In genomic region chr2:161241894-161242293, GRCh38 we compare ENCODE assay signal across 28 cellular contexts.
DNase-seq lines count a peak whose midpoint lies in the region; ATAC-seq and TF ChIP-seq lines count a peak whose summit lies in the region.
"Had no signal": no experiment of that assay in that cellular context is flagged by ENCODE, and none has a peak within 500 bp of the region (broad histone marks: within the 10 kb centered on the region; RNA-seq: fewer than 3 reads in every experiment).

No MANE protein-coding gene starts in this region.

- no peaks in the 10 kb centered on the region; the same call in 1 of the 2 replicates for H3K36me3 ChIP-seq in OCI-LY7 (ENCODE audit: insufficient read depth, low read length)
- H3K36me3 ChIP-seq: gastroesophageal sphincter, HAP-1, Peyer's patch, transverse colon had no signal

- CTCF ChIA-PET in OCI-LY7 (lab: Charles Lee; ENCODE audit: unreplicated experiment), result no interaction called here

- H3K9me3 Mint-ChIP-seq in natural killer cell treated with Interleukin-12 subunit alpha and Interleukin-12 subunit beta and Interleukin-15 and Interleukin-18, amount 100 ng/mL, for 72 hours, result no peaks in the 10 kb centered on the region
- H3K9me3 Mint-ChIP-seq in natural killer cell, result no peaks in the 10 kb centered on the region
- no peaks in the 10 kb centered on the region for H3K9me3 Mint-ChIP-seq in memory B cell
- H3K9me3 Mint-ChIP-seq: activated CD4-positive, alpha-beta memory T cell treated with anti-CD3 and anti-CD28 coated beads for 36 hours; naive B cell; WTC11 had no signal

- no TSS peak for BruUV-seq in OCI-LY7 (replicated peaks; lab: Mats Ljungman, UMichigan)

- TF ChIP-seq CTCF in natural killer cell (IDR thresholded peaks at IDR 0.05) (no peak), OCI-LY7 (conservative IDR thresholded peaks at IDR 0.05; ENCODE audit: low read length) (no peak)

- H3K4me2 ChIP-seq in OCI-LY7 (ENCODE audit: low read length), result 0 out of 2 replicates have a peak overlapping the region, but pooled peaks have one; percentile 2
- H3K4me2 ChIP-seq: BLaER1, smooth muscle cell had no signal

- H4K20me1 ChIP-seq in OCI-LY7 (ENCODE audit: insufficient read depth, low read length), result no peaks in the 10 kb centered on the region

- peak overlapping the region; percentile 25; the same call in 1 of the 2 replicates for H2AFZ ChIP-seq in OCI-LY7 (ENCODE audit: low read length)

- peaks cover 41 to 68% of the 10 kb centered on the region in 2 donors for H3K4me1 Mint-ChIP-seq in natural killer cell treated with Interleukin-12 subunit alpha and Interleukin-12 subunit beta and Interleukin-15 and Interleukin-18, amount 100 ng/mL, for 72 hours (ENCODE audit: low read depth in 2 of 2)
- H3K4me1 Mint-ChIP-seq in natural killer cell, result peaks cover 39 to 46% of the 10 kb centered on the region in 2 donors
- H3K4me1 Mint-ChIP-seq in memory B cell, result peaks cover 40% of the 10 kb centered on the region

- H3K4me3 ChIP-seq in OCI-LY7 (ENCODE audit: low read depth, low read length, poor library complexity, severe bottlenecking), result no peak overlapping the region
- H3K4me3 ChIP-seq: BLaER1, body of pancreas, dorsolateral prefrontal cortex, gastroesophageal sphincter, HAP-1, Peyer's patch, smooth muscle cell, transverse colon had no signal

- POLR2A ChIA-PET in OCI-LY7 (lab: Charles Lee), result interaction anchor here (0.6 to 6.5 kb wide), 8 partner anchors 10 to 103 kb away, joined by 3 to 76 read pairs (median 4); no protein-coding TSS in a partner anchor

- H3K36me3 Mint-ChIP-seq in natural killer cell treated with Interleukin-12 subunit alpha and Interleukin-12 subunit beta and Interleukin-15 and Interleukin-18, amount 100 ng/mL, for 72 hours, result peaks cover 3% of the 10 kb centered on the region
- H3K36me3 Mint-ChIP-seq in natural killer cell, result no peaks in the 10 kb centered on the region
- no peaks in the 10 kb centered on the region for H3K36me3 Mint-ChIP-seq in memory B cell
- H3K36me3 Mint-ChIP-seq: naive B cell, WTC11 had no signal

- H3K9me2 ChIP-seq in OCI-LY7 (ENCODE audit: insufficient read depth, low read length), result no peaks in the 10 kb centered on the region

- ATAC-seq in natural killer cell treated with Interleukin-12 subunit alpha and Interleukin-12 subunit beta and Interleukin-15 and Interleukin-18, amount 100 ng/mL, for 72 hours, result no peak
- ATAC-seq in natural killer cell (no peak), memory B cell (ENCODE audit: low read depth) (no peak), GM19328 (IDR thresholded peaks at IDR 0.05; ENCODE audit: unreplicated experiment) (no peak), HG03342 (IDR thresholded peaks at IDR 0.05; ENCODE audit: unreplicated experiment) (no peak)
- ATAC-seq: body of pancreas, gastroesophageal sphincter, left lobe of liver, WTC11 had no signal

- H3K27me3 Mint-ChIP-seq in natural killer cell treated with Interleukin-12 subunit alpha and Interleukin-12 subunit beta and Interleukin-15 and Interleukin-18, amount 100 ng/mL, for 72 hours, result no peaks in the 10 kb centered on the region
- H3K27me3 Mint-ChIP-seq in natural killer cell (ENCODE audit: low read depth in 2 of 2), result peaks cover 0 to 7% of the 10 kb centered on the region in 2 donors
- H3K27me3 Mint-ChIP-seq in memory B cell, result no peaks in the 10 kb centered on the region
- H3K27me3 Mint-ChIP-seq: activated CD4-positive, alpha-beta memory T cell treated with anti-CD3 and anti-CD28 coated beads for 36 hours had no signal

- intact Hi-C loops in natural killer cell (cut with micrococcal nuclease) (no loop called here), OCI-LY7 (cut with micrococcal nuclease; ENCODE audit: unreplicated experiment) (loop anchor here (10.0 kb wide), 1 partner anchor 837 kb away; no protein-coding TSS in a partner anchor)

- peak overlapping the region; percentile 85 to 91 for H3K27ac Mint-ChIP-seq in natural killer cell treated with Interleukin-12 subunit alpha and Interleukin-12 subunit beta and Interleukin-15 and Interleukin-18, amount 100 ng/mL, for 72 hours
- no peak overlapping the region for H3K27ac Mint-ChIP-seq in natural killer cell
- H3K27ac Mint-ChIP-seq in memory B cell, result peak overlapping the region; percentile 93
- H3K27ac Mint-ChIP-seq: WTC11 had no signal

- no peaks in the 10 kb centered on the region for H3K9me3 ChIP-seq in OCI-LY7 (ENCODE audit: low read length)
- H3K9me3 ChIP-seq: body of pancreas, gastroesophageal sphincter, HAP-1, Peyer's patch, transverse colon had no signal

- no peak for DNase-seq in natural killer cell treated with Interleukin-12 subunit alpha and Interleukin-12 subunit beta and Interleukin-15 and Interleukin-18, amount 100 ng/mL, for 72 hours (ENCODE audit: low spot score)
- no peak for DNase-seq in natural killer cell
- DNase-seq in OCI-LY7 (ENCODE audit: low spot score), result no peak
- no peak for DNase-seq in memory B cell (ENCODE audit: low spot score in 2 of 2)
- no peak for DNase-seq in NOMO-1 treated with dmso at 0.1 percent for 144 hours (lab: John Stamatoyannopoulos, UW; ENCODE audit: unreplicated experiment)
- DNase-seq: activated CD4-positive, alpha-beta memory T cell treated with anti-CD3 and anti-CD28 coated beads for 36 hours; activated CD8-positive, alpha-beta memory T cell treated with anti-CD3 and anti-CD28 coated beads, Interleukin-2, amount 50 U/mL, for 4 hours; body of pancreas; DMS79; dorsolateral prefrontal cortex; hippocampal formation; Kasumi-1; naive B cell; NCI-H146; NCI-H510A; NK-92 treated with Interleukin-12 subunit alpha and Interleukin-12 subunit beta, amount 100 ng/mL, for 24 hours; Peyer's patch; SHP77 treated with DMSO at 0.1 percent for 48 hours; stimulated activated CD4-positive, alpha-beta T cell treated with anti-CD3 and anti-CD28 coated beads, Interleukin-1b, Interleukin-23, amount 100 ng/mL, for 48 hours; transverse colon had no signal

- no peak overlapping the region for H3K4me3 Mint-ChIP-seq in natural killer cell treated with Interleukin-12 subunit alpha and Interleukin-12 subunit beta and Interleukin-15 and Interleukin-18, amount 100 ng/mL, for 72 hours
- H3K4me3 Mint-ChIP-seq in natural killer cell (no peak overlapping the region), memory B cell (no peak overlapping the region)
- H3K4me3 Mint-ChIP-seq: activated CD4-positive, alpha-beta memory T cell treated with anti-CD3 and anti-CD28 coated beads for 36 hours; WTC11 had no signal

- H3K79me2 ChIP-seq in OCI-LY7 (ENCODE audit: insufficient read depth, low read depth, low read length), result peaks cover 16% of the 10 kb centered on the region; the same call in 1 of the 2 replicates

- H3K27ac ChIP-seq in OCI-LY7 (ENCODE audit: low read depth, low read length, poor library complexity, severe bottlenecking), result no peak overlapping the region
- H3K27ac ChIP-seq: BLaER1, body of pancreas, gastroesophageal sphincter, transverse colon had no signal

- H3K4me1 ChIP-seq in OCI-LY7 (ENCODE audit: insufficient read depth, low read length, poor library complexity, severe bottlenecking), result peaks cover 65% of the 10 kb centered on the region
- H3K4me1 ChIP-seq: BLaER1, HAP-1 had no signal

Comparison
In these comparisons a context has a peak if more than half of its experiments do, and no peak if none do; other contexts are left out.
1. H3K27ac Mint-ChIP-seq: peak in natural killer cell treated with Interleukin-12 subunit alpha and Interleukin-12 subunit beta and Interleukin-15 and Interleukin-18, amount 100 ng/mL, for 72 hours (2 of 2) and memory B cell (single experiment); none in natural killer cell (0 of 2).